Comparison of ENCODE assay signal across 28 cellular contexts in the genomic region with DNA sequence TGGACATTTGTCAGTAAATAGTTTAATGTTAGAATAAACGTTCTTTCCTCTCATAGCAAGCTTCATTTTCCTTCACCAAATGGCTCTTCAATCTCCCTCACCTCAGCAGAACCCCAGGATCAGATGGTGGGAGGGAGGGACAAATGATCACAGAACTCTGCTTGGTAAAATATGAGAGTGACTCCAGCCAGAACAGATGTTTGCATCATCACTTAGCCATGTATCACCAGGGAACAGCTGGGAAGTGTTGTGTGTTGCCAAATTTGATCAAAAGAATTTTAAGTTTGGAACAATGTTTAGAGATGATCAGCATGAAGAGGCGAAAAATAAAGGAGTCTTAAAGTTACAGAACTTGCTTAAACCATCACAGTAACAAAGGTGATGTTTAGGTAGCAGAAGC.
DNase-seq lines count a peak whose midpoint lies in the region; ATAC-seq and TF ChIP-seq lines count a peak whose summit lies in the region.
"Had no signal": no experiment of that assay in that cellular context is flagged by ENCODE, and none has a peak within 500 bp of the region (broad histone marks: within the 10 kb centered on the region; RNA-seq: fewer than 3 reads in every experiment).

No MANE protein-coding gene starts in this region.

- H3K27me3 ChIP-seq in Panc1 (ENCODE audit: control insufficient read depth, insufficient read depth, low read length), result no peaks in the 10 kb centered on the region
- no peaks in the 10 kb centered on the region for H3K27me3 ChIP-seq in body of pancreas
- H3K27me3 ChIP-seq: MG63, ovary, spleen, testis had no signal

- H3K4me3 ChIP-seq in Panc1 (ENCODE audit: low read depth in 2 of 2, low read length in 2 of 2) (no peak overlapping the region), fibroblast of villous mesenchyme (ENCODE audit: low read depth, low read length) (no peak overlapping the region), body of pancreas (no peak overlapping the region)
- H3K4me3 ChIP-seq: MG63, ovary, spleen, testis had no signal

- peak overlapping the region; percentile 59 for H3K27ac ChIP-seq in Panc1 (ENCODE audit: low read length)
- no peak overlapping the region for H3K27ac ChIP-seq in body of pancreas
- H3K27ac ChIP-seq: ovary, spleen had no signal

- in situ Hi-C loops in Panc1 (cut with HindIII; ENCODE audit: low pct_unique_long_range_greater_than_20kb, low sequenced_read_pairs), result no loop called here

- no peaks in the 10 kb centered on the region for H3K36me3 ChIP-seq in Panc1 (ENCODE audit: control insufficient read depth, insufficient read depth, low read length)
- no peaks in the 10 kb centered on the region for H3K36me3 ChIP-seq in body of pancreas (replicated peaks in 1 of 2; ENCODE audit: insufficient read depth in 1 of 2, low read depth in 2 of 2)
- H3K36me3 ChIP-seq: MG63, ovary, spleen had no signal

- TF ChIP-seq CTCF in Panc1 (IDR thresholded peaks at IDR 0.05) (no peak), fibroblast of villous mesenchyme (IDR thresholded peaks at IDR 0.05; ENCODE audit: insufficient read depth, low read depth, low read length) (no peak), body of pancreas (IDR thresholded peaks at IDR 0.05) (no peak)

- H3K4me1 ChIP-seq in Panc1 (ENCODE audit: control insufficient read depth, insufficient read depth, low read length) (peaks cover 21% of the 10 kb centered on the region), body of pancreas (peaks cover 29% of the 10 kb centered on the region)

- no peak for TF ChIP-seq POLR2A in body of pancreas (IDR thresholded peaks at IDR 0.05)

- H3K9me3 ChIP-seq in Panc1 (ENCODE audit: control insufficient read depth, insufficient read depth, low read depth, low read length) (no peaks in the 10 kb centered on the region), body of pancreas (no peaks in the 10 kb centered on the region)
- H3K9me3 ChIP-seq: MG63, ovary, spleen, testis had no signal

- CTCF ChIA-PET in Panc1 (lab: Charles Lee), result no interaction called here

- BruUV-seq in Panc1 (replicated peaks; lab: Mats Ljungman, UMichigan), result no TSS peak

- intact Hi-C loops in Panc1 (cut with micrococcal nuclease; ENCODE audit: unreplicated experiment), result no loop called here
- intact Hi-C loops in sciatic nerve (cut with DNase I), result no loop called here
- intact Hi-C loops in body of pancreas (cut with DNase I), result no loop called here

- POLR2A ChIA-PET in Panc1 (lab: Charles Lee), result interaction anchor here (0.6 kb wide), 1 partner anchor 10 kb away, joined by 3 read pairs; no protein-coding TSS in a partner anchor

- ATAC-seq in Panc1, result no peak
- peak; percentile 51 for ATAC-seq in sciatic nerve
- no peak for ATAC-seq in body of pancreas
- ATAC-seq: activated CD4-positive, alpha-beta T cell treated with anti-CD3 and anti-CD28 coated beads for 36 hours; activated T-helper 17 cell treated with anti-CD3 and anti-CD28 coated beads, Interleukin-2, amount 50 U/mL, for 72 hours had no signal

- 74 to 76% methylated on average over 2 of the region's 2 CpGs for WGBS in body of pancreas, 2 donors

- DNase-seq in NCI-H2171 treated with DMSO at 0.1 percent for 48 hours (lab: John Stamatoyannopoulos, UW) (peak; percentile 30), NCI-H2171 (lab: John Stamatoyannopoulos, UW) (no peak), Panc1 (ENCODE audit: low read depth, low spot score) (no peak), fibroblast of villous mesenchyme (ENCODE audit: low read depth) (peak; percentile 21), sciatic nerve (ENCODE audit: low spot score) (no peak), T-helper 1 cell (no peak), body of pancreas (no peak), midbrain (lab: John Stamatoyannopoulos, UW) (no peak)
- DNase-seq: 8988T; activated CD4-positive, alpha-beta T cell treated with anti-CD3 and anti-CD28 coated beads for 36 hours; activated naive CD4-positive, alpha-beta T cell treated with anti-CD3 and anti-CD28 coated beads, Interleukin-2, amount 50 U/mL, for 16 hours; AML-193; amygdala; Calu3; CD4-positive, CD25-positive, alpha-beta regulatory T cell; DND-41; KG1; MG63; NCI-H1930; NCI-H524 treated with DMSO at 0.1 percent for 48 hours; nephron progenitor cell; ovary; SHP77; spleen; stimulated activated CD4-positive, alpha-beta T cell treated with anti-CD3 and anti-CD28 coated beads, Interleukin-2, amount 100 ng/mL, for 24 hours; stimulated activated CD8-positive, alpha-beta memory T cell treated with anti-CD3 and anti-CD28 coated beads, Interleukin-4, amount 100 ng/mL, for 48 hours; testis had no signal

Comparison
In these comparisons a context has a peak if more than half of its experiments do, and no peak if none do; other contexts are left out.
1. DNase-seq: peak in NCI-H2171 treated with DMSO at 0.1 percent for 48 hours (single experiment) and fibroblast of villous mesenchyme (single experiment); none in NCI-H2171 (single experiment), Panc1 (single experiment), sciatic nerve (single experiment), T-helper 1 cell (0 of 5), body of pancreas (0 of 4) and midbrain (single experiment).